Comparison of ENCODE assay signal across 10 cellular contexts in the genomic region with DNA sequence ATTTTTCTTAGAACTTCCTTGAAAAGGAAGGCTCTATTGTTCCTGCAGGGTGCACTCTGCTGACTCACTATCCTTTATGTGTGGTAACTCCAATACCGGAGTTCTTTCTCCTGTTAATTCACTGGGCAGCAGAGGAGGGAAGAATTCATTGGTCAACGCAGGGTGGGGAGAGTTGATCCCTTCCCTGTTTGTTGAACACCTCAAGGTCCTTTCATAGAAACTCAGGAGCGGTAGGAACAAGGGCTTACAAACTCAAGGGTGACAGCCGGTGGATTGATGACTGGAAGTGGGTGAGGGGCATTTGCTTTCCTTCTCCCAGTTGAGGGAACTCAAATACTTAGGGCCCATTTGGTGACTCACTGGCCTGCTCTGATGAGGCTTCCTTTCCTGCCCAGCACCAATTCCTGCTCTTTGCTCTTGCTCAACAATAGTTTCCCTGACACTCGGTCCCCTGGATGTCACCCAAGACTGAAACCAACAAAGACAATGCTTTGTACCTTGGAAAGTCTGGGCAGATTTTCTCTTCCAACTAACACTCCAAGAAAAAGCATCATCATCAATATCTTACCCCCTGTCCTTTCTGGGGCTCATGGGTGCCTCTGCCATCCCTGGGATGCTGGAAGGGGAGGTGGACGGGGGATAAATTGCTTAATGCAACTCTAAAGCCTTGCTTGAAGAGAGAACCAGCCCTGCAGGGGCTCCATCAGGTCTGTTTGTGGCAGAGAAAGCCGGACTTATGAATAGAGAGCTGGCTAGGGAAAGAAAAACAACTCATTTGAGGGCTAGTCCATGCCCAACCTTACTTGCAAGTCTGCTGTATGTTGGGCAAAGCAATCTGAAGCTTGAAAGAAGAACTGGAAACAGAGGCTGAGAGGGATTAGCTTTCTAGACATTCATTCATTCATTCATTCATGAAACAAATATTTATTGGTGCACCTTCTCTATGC. TPM values are rescaled to one million over a fixed set of nuclear protein-coding genes. Genes with fewer than 3 reads are reported as not detected.
DNase-seq lines count a peak whose midpoint lies in the region; ATAC-seq, FAIRE-seq and TF ChIP-seq lines count a peak whose summit lies in the region.
"Had no signal": no experiment of that assay in that cellular context is flagged by ENCODE, and none has a peak within 500 bp of the region (broad histone marks: within the 10 kb centered on the region; RNA-seq: fewer than 3 reads in every experiment).

No MANE protein-coding gene starts in this region.

- no peaks in the 10 kb centered on the region for H3K9me3 Mint-ChIP-seq in stimulated activated naive B cell treated with anti-CD40 and anti-IgM and Interleukin-4, amounts not matched to agents 10 μg/mL and 1 μg/mL and 100 μg/mL, for 72 hours
- H3K9me3 Mint-ChIP-seq: stimulated activated naive CD8-positive, alpha-beta T cell treated with anti-CD3 and anti-CD28 coated beads, Interleukin-15, Interleukin-2, amounts not matched to agents 100 ng/mL and 50 ng/mL, for 24 hours had no signal

- 56 to 72% methylated on average over 2 to 5 of the region's 7 CpGs for WGBS in gastroesophageal sphincter (ENCODE audit: low coverage in 1 of 2), 2 donors

- H3K9ac ChIP-seq in skeletal muscle tissue (ENCODE audit: low read depth in 1 of 3, low read length in 3 of 3) (no peak overlapping the region), kidney (ENCODE audit: low read length in 2 of 2) (no peak overlapping the region)

- no peaks in the 10 kb centered on the region for H3K4me1 Mint-ChIP-seq in stimulated activated naive B cell treated with anti-CD40 and anti-IgM and Interleukin-4, amounts not matched to agents 10 μg/mL and 1 μg/mL and 100 μg/mL, for 72 hours

- no peak for TF ChIP-seq POLR2A in gastroesophageal sphincter (IDR thresholded peaks at IDR 0.05)

- TF ChIP-seq CTCF in gastroesophageal sphincter (IDR thresholded peaks at IDR 0.05) (no peak), kidney (IDR thresholded peaks at IDR 0.05; ENCODE audit: borderline replicate concordance, extremely low read depth, insufficient read depth) (no peak)

- peak; percentile 39 for ATAC-seq in gastroesophageal sphincter
- ATAC-seq in stimulated activated naive B cell treated with anti-CD40 and anti-IgM and Interleukin-4, amounts not matched to agents 10 μg/mL and 1 μg/mL and 100 μg/mL, for 72 hours (replicated peaks), result no peak
- ATAC-seq in GM19328 (IDR thresholded peaks at IDR 0.05; ENCODE audit: unreplicated experiment), result no peak
- ATAC-seq in HG02973 (IDR thresholded peaks at IDR 0.05; ENCODE audit: unreplicated experiment), result no peak

- no peaks in the 10 kb centered on the region for H3K4me1 ChIP-seq in gastroesophageal sphincter
- H3K4me1 ChIP-seq in skeletal muscle tissue (ENCODE audit: control insufficient read depth in 3 of 3, insufficient read depth in 3 of 3, low read length in 3 of 3), result no peaks in the 10 kb centered on the region
- H3K4me1 ChIP-seq in kidney (ENCODE audit: control insufficient read depth in 1 of 2, insufficient read depth in 1 of 2, low read depth in 1 of 2, low read length in 2 of 2), result no peaks in the 10 kb centered on the region

- H3K4me3 Mint-ChIP-seq in stimulated activated naive B cell treated with anti-CD40 and anti-IgM and Interleukin-4, amounts not matched to agents 10 μg/mL and 1 μg/mL and 100 μg/mL, for 72 hours, result no peak overlapping the region
- H3K4me3 Mint-ChIP-seq: stimulated activated naive CD8-positive, alpha-beta T cell treated with anti-CD3 and anti-CD28 coated beads, Interleukin-15, Interleukin-2, amounts not matched to agents 100 ng/mL and 50 ng/mL, for 24 hours had no signal

- no peak overlapping the region for H3K27ac Mint-ChIP-seq in stimulated activated naive B cell treated with anti-CD40 and anti-IgM and Interleukin-4, amounts not matched to agents 10 μg/mL and 1 μg/mL and 100 μg/mL, for 72 hours
- H3K27ac Mint-ChIP-seq: stimulated activated naive CD8-positive, alpha-beta T cell treated with anti-CD3 and anti-CD28 coated beads, Interleukin-15, Interleukin-2, amounts not matched to agents 100 ng/mL and 50 ng/mL, for 24 hours had no signal

- H3K36me3 ChIP-seq in H7 (replicated peaks; ENCODE audit: control insufficient read depth, insufficient read depth, low read length) (no peaks in the 10 kb centered on the region), gastroesophageal sphincter (no peaks in the 10 kb centered on the region), skeletal muscle tissue (ENCODE audit: control insufficient read depth in 3 of 3, insufficient read depth in 3 of 3, low read length in 3 of 3) (no peaks in the 10 kb centered on the region), kidney (ENCODE audit: control insufficient read depth in 1 of 2, insufficient read depth in 2 of 2, low read length in 2 of 2) (no peaks in the 10 kb centered on the region)

- FAIRE-seq in kidney (lab: Jason Lieb, UNC), result no peak

- H3K27ac ChIP-seq in gastroesophageal sphincter (no peak overlapping the region), skeletal muscle tissue (ENCODE audit: low read depth, low read length) (peak overlapping the region; percentile 30), kidney (ENCODE audit: low read depth in 2 of 2, low read length in 2 of 2) (no peak overlapping the region)

- no peak overlapping the region for H3K4me3 ChIP-seq in H7 (ENCODE audit: insufficient read depth, low read depth, low read length)
- H3K4me3 ChIP-seq in gastroesophageal sphincter, result no peak overlapping the region
- no peak overlapping the region for H3K4me3 ChIP-seq in skeletal muscle tissue (ENCODE audit: low read length in 3 of 3)
- no peak overlapping the region for H3K4me3 ChIP-seq in kidney (ENCODE audit: low read length in 2 of 2)

- H3K27me3 ChIP-seq in H7 (ENCODE audit: control insufficient read depth, insufficient read depth, low read length) (no peaks in the 10 kb centered on the region; the same call in 1 of the 2 replicates), gastroesophageal sphincter (peaks cover 25% of the 10 kb centered on the region), skeletal muscle tissue (ENCODE audit: control insufficient read depth in 3 of 3, insufficient read depth in 3 of 3, low read length in 3 of 3) (peaks cover 0 to 4% (median 3%) of the 10 kb centered on the region in 3 donors)

- intact Hi-C loops in kidney (cut with DNase I), result no loop called here

- H3K27me3 Mint-ChIP-seq in stimulated activated naive B cell treated with anti-CD40 and anti-IgM and Interleukin-4, amounts not matched to agents 10 μg/mL and 1 μg/mL and 100 μg/mL, for 72 hours, result peaks cover 22 to 25% of the 10 kb centered on the region in 2 donors

- H3K9me3 ChIP-seq in gastroesophageal sphincter (no peaks in the 10 kb centered on the region), skeletal muscle tissue (ENCODE audit: control insufficient read depth in 3 of 3, low read length in 3 of 3) (no peaks in the 10 kb centered on the region), kidney (ENCODE audit: control insufficient read depth in 1 of 2, low read length in 2 of 2) (no peaks in the 10 kb centered on the region)

- no peak for TF ChIP-seq EP300 in gastroesophageal sphincter (IDR thresholded peaks at IDR 0.05)

- DNase-seq in H7 (peak; percentile 61), SKM-1 treated with dmso at 0.1 percent for 144 hours (lab: John Stamatoyannopoulos, UW; ENCODE audit: unreplicated experiment) (peak; percentile 53), kidney (no peak)
- no peak for DNase-seq in stimulated activated naive B cell treated with anti-CD40 and anti-IgM and Interleukin-4, amounts not matched to agents 10 μg/mL and 1 μg/mL and 100 μg/mL, for 72 hours
- DNase-seq: central memory CD4-positive, alpha-beta T cell had no signal

- no peaks in the 10 kb centered on the region for H3K36me3 Mint-ChIP-seq in stimulated activated naive B cell treated with anti-CD40 and anti-IgM and Interleukin-4, amounts not matched to agents 10 μg/mL and 1 μg/mL and 100 μg/mL, for 72 hours

RNA-seq across cellular contexts. Expression of a gene that starts 9.3 kb away (rescaled TPM):
- total RNA-seq in H7 (2014; rRNA removed; shearing (Covaris generic)), result not detected in 2 replicates
- under 1 TPM in 1 of 4 donors, not detected in 3; 0.16 TPM for total RNA-seq in gastroesophageal sphincter
- total RNA-seq in skeletal muscle tissue, result not detected
- total RNA-seq in kidney, result 0.69 TPM
- polyA plus RNA-seq in kidney (ENCODE audit: insufficient read depth, low read depth, low replicate concordance), result 5.9 TPM

Comparison
In these comparisons a context has a peak if more than half of its experiments do, and no peak if none do; other contexts are left out.
1. DNase-seq: peak in H7 (single experiment) and SKM-1 treated with dmso at 0.1 percent for 144 hours (single experiment); none in stimulated activated naive B cell treated with anti-CD40 and anti-IgM and Interleukin-4, amounts not matched to agents 10 μg/mL and 1 μg/mL and 100 μg/mL, for 72 hours (single experiment) and kidney (single experiment).